ENCODE assay signal across 8 cellular contexts in the genomic region with DNA sequence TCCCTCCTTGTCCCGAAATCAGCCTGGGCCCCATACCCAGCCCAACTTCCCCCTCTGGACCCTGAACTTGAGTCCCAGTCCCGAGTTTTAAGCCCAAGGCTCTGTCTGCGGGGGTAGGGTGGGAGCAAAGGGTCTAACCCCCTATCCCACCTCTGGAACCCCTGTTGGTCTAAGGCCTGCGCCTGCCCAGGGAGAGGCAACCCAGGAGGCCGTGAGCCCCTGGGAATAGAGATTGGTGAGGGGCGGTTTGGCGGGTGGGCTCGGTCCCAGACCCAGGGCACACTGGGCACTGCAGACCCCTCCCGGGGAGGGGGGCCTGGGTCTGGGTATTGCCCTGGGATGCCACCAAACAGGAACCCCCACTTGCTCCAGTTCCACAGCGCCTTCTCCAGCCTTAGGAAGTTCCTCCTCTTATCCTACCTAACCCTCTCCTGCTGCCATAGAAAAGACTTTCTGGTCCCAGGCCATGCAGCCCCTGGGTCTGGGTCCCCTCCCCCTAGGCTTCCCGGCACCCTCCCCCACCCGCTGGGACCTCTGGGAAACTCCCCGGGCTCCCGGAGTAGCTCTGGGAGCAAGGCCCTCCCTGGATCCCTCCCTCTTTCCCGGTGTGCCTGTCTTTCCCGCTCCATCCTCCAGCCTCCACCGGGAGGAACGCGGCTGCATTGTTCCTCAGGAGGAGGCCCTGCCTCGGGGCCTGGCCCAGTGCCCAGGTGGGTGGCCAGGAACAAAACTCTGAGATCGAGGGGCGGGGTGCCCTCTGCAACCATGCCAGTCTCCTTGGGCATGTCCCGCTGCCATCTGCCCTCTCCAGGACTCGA. TPM values are rescaled to one million over a fixed set of nuclear protein-coding genes. Genes with fewer than 3 reads are reported as not detected.
A peak's percentile ranks its signal among the peaks of the same experiment; 100 is the strongest.
DNase-seq lines count a peak whose midpoint lies in the region; ATAC-seq, FAIRE-seq and TF ChIP-seq lines count a peak whose summit lies in the region.

No MANE protein-coding gene starts in this region.

- no peak for TF ChIP-seq POLR2A in body of pancreas (IDR thresholded peaks at IDR 0.05)
- no peak for TF ChIP-seq POLR2A in stomach (IDR thresholded peaks at IDR 0.05)

- H3K79me2 ChIP-seq in Loucy (ENCODE audit: insufficient read depth, low read length) (peaks cover 50% of the 10 kb centered on the region), keratinocyte (ENCODE audit: control insufficient read depth, insufficient read depth, low read length) (peaks cover 47% of the 10 kb centered on the region)

- H3K9me1 ChIP-seq in keratinocyte (ENCODE audit: control insufficient read depth, extremely low read depth, insufficient read depth, low read length), result no peaks in the 10 kb centered on the region

- intact Hi-C loops in body of pancreas (cut with DNase I), result no loop called here
- intact Hi-C loops in stomach (cut with DNase I; ENCODE audit: low total_unique reads), result no loop called here

- in situ Hi-C loops in Caki2 (cut with HindIII; ENCODE audit: low pct_unique_long_range_greater_than_20kb, low sequenced_read_pairs), result no loop called here

- H3K4me3 ChIP-seq in Loucy (ENCODE audit: low read length, poor library complexity, severe bottlenecking) (peak overlapping the region; percentile 87), body of pancreas (peak overlapping the region in 1 of 2 donors; percentile 8), keratinocyte (ENCODE audit: control insufficient read depth in 2 of 3, extremely low read depth in 1 of 3, insufficient read depth in 2 of 3, low read depth in 1 of 3, low read length in 3 of 3) (peak overlapping the region; percentile 72 to 98 (median 72)), stomach (peak overlapping the region; percentile 73 to 98 (median 91))

- H3K9ac ChIP-seq in Loucy (ENCODE audit: low read depth, low read length, poor library complexity, severe bottlenecking), result peak overlapping the region; percentile 98
- peak overlapping the region; percentile 99 for H3K9ac ChIP-seq in keratinocyte (ENCODE audit: control insufficient read depth, extremely low read depth, insufficient read depth, low read length)

- TF ChIP-seq EP300 in stomach (IDR thresholded peaks at IDR 0.05), result no peak

- H3K36me3 ChIP-seq in Loucy (ENCODE audit: insufficient read depth, low read length) (no peaks in the 10 kb centered on the region), body of pancreas (replicated peaks in 1 of 2; ENCODE audit: insufficient read depth in 1 of 2, low read depth in 2 of 2) (no peaks in the 10 kb centered on the region), keratinocyte (ENCODE audit: control insufficient read depth in 2 of 2, extremely low read depth in 1 of 2, insufficient read depth in 2 of 2, low read length in 2 of 2) (peaks cover 20 to 29% of the 10 kb centered on the region in 2 experiments), stomach (no peaks in the 10 kb centered on the region)

- H3K27ac ChIP-seq in body of pancreas (peak overlapping the region; percentile 90 to 96 (median 94)), keratinocyte (ENCODE audit: control insufficient read depth, insufficient read depth, low read length) (peak overlapping the region; percentile 100), stomach (peak overlapping the region; percentile 95 to 100 (median 99))

- ATAC-seq in body of pancreas (no peak), HG02852 (IDR thresholded peaks at IDR 0.05; ENCODE audit: unreplicated experiment) (no peak)

- TF ChIP-seq CTCF in Loucy (conservative IDR thresholded peaks at IDR 0.05; ENCODE audit: low read length) (no peak), body of pancreas (IDR thresholded peaks at IDR 0.05) (no peak), keratinocyte (optimal IDR thresholded peaks at IDR 0.05 in 1 of 3, IDR thresholded peaks at IDR 0.05 in 1 of 3, conservative IDR thresholded peaks at IDR 0.05 in 1 of 3; ENCODE audit: extremely low read depth in 1 of 3, insufficient read depth in 2 of 3, low read length in 3 of 3) (no peak), stomach (IDR thresholded peaks at IDR 0.05) (no peak)

- 0 out of 2 replicates have a peak overlapping the region, but pooled peaks have one; percentile 18 for H2AFZ ChIP-seq in Loucy (ENCODE audit: low read length)
- no peak overlapping the region for H2AFZ ChIP-seq in keratinocyte (ENCODE audit: control insufficient read depth, low read length)

- peaks cover 67% of the 10 kb centered on the region for H3K4me1 ChIP-seq in Loucy (ENCODE audit: insufficient read depth, low read length, poor library complexity, severe bottlenecking)
- peaks cover 71% of the 10 kb centered on the region for H3K4me1 ChIP-seq in body of pancreas
- H3K4me1 ChIP-seq in keratinocyte (ENCODE audit: control insufficient read depth, extremely low read depth, insufficient read depth, low read length), result peaks cover 46% of the 10 kb centered on the region
- peaks cover 63 to 79% (median 77%) of the 10 kb centered on the region in 4 donors for H3K4me1 ChIP-seq in stomach

- DNase-seq in Caki2 (ENCODE audit: low read depth), result peak; percentile 98
- DNase-seq in body of pancreas, result peak; percentile 45 to 72 (median 59)
- no peak for DNase-seq in keratinocyte (ENCODE audit: low read depth, low spot score)
- DNase-seq in stomach, result peak; percentile 78
- no peak for DNase-seq in NAMALWA (ENCODE audit: low spot score)
- DNase-seq in activated CD4-positive, alpha-beta T cell treated with anti-CD3 and anti-CD28 coated beads, Interleukin-2, amount 50 U/mL, for 4 hours, result no peak

- H3F3A ChIP-seq in Loucy (ENCODE audit: low read depth), result 0 out of 2 replicates have a peak, but pooled peaks cover 2% of the 10 kb centered on the region

- 15 to 23% methylated on average over 8 to 24 of the region's 24 CpGs for WGBS in body of pancreas, 2 donors
- WGBS in stomach, 5 donors, result 10 to 23% (median 16%) methylated on average over 18 to 24 of the region's 24 CpGs

- H3K27me3 ChIP-seq in Loucy (ENCODE audit: insufficient read depth, low read length, poor library complexity, severe bottlenecking) (no peaks in the 10 kb centered on the region), body of pancreas (no peaks in the 10 kb centered on the region), keratinocyte (ENCODE audit: control insufficient read depth, extremely low read depth, insufficient read depth, low read length) (no peaks in the 10 kb centered on the region), stomach (no peaks in the 10 kb centered on the region)

- H3K9me3 ChIP-seq in Loucy (ENCODE audit: insufficient read depth, low read depth, low read length), result no peaks in the 10 kb centered on the region
- H3K9me3 ChIP-seq in body of pancreas, result no peaks in the 10 kb centered on the region
- no peaks in the 10 kb centered on the region for H3K9me3 ChIP-seq in keratinocyte (ENCODE audit: control insufficient read depth, low read depth, low read length)
- H3K9me3 ChIP-seq in stomach, result no peaks in the 10 kb centered on the region

- H3K4me2 ChIP-seq in Loucy (ENCODE audit: low read depth, low read length, poor library complexity, severe bottlenecking) (peak overlapping the region; percentile 80), keratinocyte (ENCODE audit: control insufficient read depth, extremely low read depth, insufficient read depth, low read depth, low read length) (peak overlapping the region; percentile 96)

- FAIRE-seq in keratinocyte (lab: Jason Lieb, UNC), result peak; percentile 32

- H4K20me1 ChIP-seq in Loucy (ENCODE audit: insufficient read depth, low read length, poor library complexity, severe bottlenecking) (peaks cover 12% of the 10 kb centered on the region), keratinocyte (ENCODE audit: control insufficient read depth, extremely low read depth, insufficient read depth, low read length) (peaks cover 20% of the 10 kb centered on the region)

- no peaks in the 10 kb centered on the region for H3K9me2 ChIP-seq in Loucy (replicated peaks; ENCODE audit: low read depth, low read length)

- dilution Hi-C loops in keratinocyte (cut with MboI; ENCODE audit: extremely low pct_ligation_motif_present, low sequenced_read_pairs), result no loop called here

RNA-seq across cellular contexts. Expression of gene NANOS3, which starts 33.6 kb away (rescaled TPM):
- not detected in 2 replicates for total RNA-seq in Caki2 (2014; rRNA removed; shearing (Covaris generic); ENCODE audit: low replicate concordance)
- total RNA-seq in body of pancreas (not detected), stomach (not detected)
- polyA plus RNA-seq in keratinocyte (0.18 TPM in 1 of 3 replicates, not detected in the others), stomach (1 to 10 TPM in 1 of 3 donors, not detected in 2; 1.2 TPM)
- not detected for polyA plus RNA-seq in keratinocyte (2011; ENCODE audit: low read depth)
- 0.40 TPM in 1 of 2 replicates, not detected in the other for polyA plus RNA-seq in keratinocyte (2011; cell fraction: cytosol; rRNA removed)
- polyA plus RNA-seq in keratinocyte (2011; cell fraction: nucleus; rRNA removed), result not detected in 2 replicates
- 0.86 TPM in 1 of 2 replicates, not detected in the other for polyA plus RNA-seq in keratinocyte (2012; ENCODE audit: low replicate concordance)
- 0.40 TPM in 1 of 3 replicates, not detected in the others for polyA minus RNA-seq in keratinocyte
- not detected for polyA minus RNA-seq in keratinocyte (2011; cell fraction: cytosol; rRNA and poly(A)+ RNA removed)
- not detected in 2 replicates for polyA minus RNA-seq in keratinocyte (2011; cell fraction: nucleus; rRNA and poly(A)+ RNA removed)

RNA-seq across cellular contexts. Expression of gene ZSWIM4, which starts 48.1 kb away (rescaled TPM):
- 6.2 and 6.3 TPM in 2 replicates for total RNA-seq in Caki2 (2014; rRNA removed; shearing (Covaris generic); ENCODE audit: low replicate concordance)
- total RNA-seq in body of pancreas, result 10 to 100 TPM in 1 of 2 donors, 1 to 10 TPM in 1; 3.4 to 12.5 TPM
- polyA plus RNA-seq in keratinocyte, result 0.71 to 1.1 TPM (median 1.00 TPM) in 3 replicates
- polyA plus RNA-seq in keratinocyte (2011; ENCODE audit: low read depth), result 6.3 TPM
- polyA plus RNA-seq in keratinocyte (2011; cell fraction: cytosol; rRNA removed), result 0.68 and 1.3 TPM in 2 replicates
- 2.9 and 3.6 TPM in 2 replicates for polyA plus RNA-seq in keratinocyte (2011; cell fraction: nucleus; rRNA removed)
- polyA plus RNA-seq in keratinocyte (2012; ENCODE audit: low replicate concordance), result 1.5 and 3.8 TPM in 2 replicates
- 2.1 to 3.7 TPM (median 3.1 TPM) in 3 replicates for polyA minus RNA-seq in keratinocyte
- 6.3 TPM for polyA minus RNA-seq in keratinocyte (2011; cell fraction: cytosol; rRNA and poly(A)+ RNA removed)
- 5.3 and 7.0 TPM in 2 replicates for polyA minus RNA-seq in keratinocyte (2011; cell fraction: nucleus; rRNA and poly(A)+ RNA removed)
- total RNA-seq in stomach, result 10 to 100 TPM in 1 of 5 donors, 1 to 10 TPM in 4; 2.2 to 14.0 (median 4.3) TPM
- 1 to 10 TPM; 2.3 to 4.9 (median 3.0) TPM for polyA plus RNA-seq in stomach

Comparison
In these comparisons a context has a peak if more than half of its experiments do, and no peak if none do; other contexts are left out.
1. DNase-seq: peak in Caki2 (single experiment), body of pancreas (4 of 4) and stomach (single experiment); none in keratinocyte (single experiment), NAMALWA (single experiment) and activated CD4-positive, alpha-beta T cell treated with anti-CD3 and anti-CD28 coated beads, Interleukin-2, amount 50 U/mL, for 4 hours (0 of 2).
2. Peak in every context shown above with its lines, with median percentiles within 50 percentile points of each other: H3K27ac ChIP-seq.